In the genomic region with DNA sequence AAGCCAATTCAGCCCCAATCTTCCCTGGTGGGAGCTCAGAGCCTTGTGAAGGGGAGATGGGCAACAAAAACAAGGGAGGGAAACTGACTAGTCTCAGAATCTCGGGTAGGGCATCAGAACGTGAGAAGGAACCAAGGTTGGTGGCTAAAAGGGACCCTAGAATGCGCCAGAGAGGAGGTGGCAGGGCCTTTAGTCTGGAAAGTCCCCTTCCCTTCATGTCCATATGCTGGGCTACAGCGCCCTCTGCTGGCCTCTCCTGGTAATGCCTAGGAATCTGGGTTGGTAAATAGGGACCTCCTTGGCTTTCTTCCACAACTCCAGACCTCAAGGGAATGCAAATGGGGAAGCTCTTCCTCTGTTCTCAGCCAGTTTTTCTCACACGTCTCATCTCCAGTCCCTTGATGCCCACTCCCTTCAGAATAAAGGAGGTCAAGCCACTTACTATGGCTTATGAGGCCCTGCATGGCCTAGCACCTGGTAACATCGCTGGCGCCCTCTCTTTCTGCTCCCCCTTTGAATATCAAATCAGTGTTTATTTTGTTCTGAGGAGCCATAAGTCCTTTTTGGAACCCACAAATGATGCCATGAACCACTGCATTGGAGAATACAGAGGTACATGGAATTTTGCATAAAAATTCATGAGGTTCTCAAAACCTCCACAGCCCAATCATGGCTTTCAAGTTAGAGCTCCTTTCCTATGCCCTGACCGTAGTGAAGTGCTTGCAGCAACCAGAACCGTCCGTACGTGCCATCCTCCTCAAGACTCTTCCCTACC, we compare ENCODE assay signal across 1 cellular context.
TF ChIP-seq lines count a peak whose summit lies in the region.

No MANE protein-coding gene starts in this region.

TF ChIP-seq in K562, 482 proteins besides CTCF, POLR2A, EP300 and RAD21 (continued from another document):
- TF ChIP-seq, protein P1, sequence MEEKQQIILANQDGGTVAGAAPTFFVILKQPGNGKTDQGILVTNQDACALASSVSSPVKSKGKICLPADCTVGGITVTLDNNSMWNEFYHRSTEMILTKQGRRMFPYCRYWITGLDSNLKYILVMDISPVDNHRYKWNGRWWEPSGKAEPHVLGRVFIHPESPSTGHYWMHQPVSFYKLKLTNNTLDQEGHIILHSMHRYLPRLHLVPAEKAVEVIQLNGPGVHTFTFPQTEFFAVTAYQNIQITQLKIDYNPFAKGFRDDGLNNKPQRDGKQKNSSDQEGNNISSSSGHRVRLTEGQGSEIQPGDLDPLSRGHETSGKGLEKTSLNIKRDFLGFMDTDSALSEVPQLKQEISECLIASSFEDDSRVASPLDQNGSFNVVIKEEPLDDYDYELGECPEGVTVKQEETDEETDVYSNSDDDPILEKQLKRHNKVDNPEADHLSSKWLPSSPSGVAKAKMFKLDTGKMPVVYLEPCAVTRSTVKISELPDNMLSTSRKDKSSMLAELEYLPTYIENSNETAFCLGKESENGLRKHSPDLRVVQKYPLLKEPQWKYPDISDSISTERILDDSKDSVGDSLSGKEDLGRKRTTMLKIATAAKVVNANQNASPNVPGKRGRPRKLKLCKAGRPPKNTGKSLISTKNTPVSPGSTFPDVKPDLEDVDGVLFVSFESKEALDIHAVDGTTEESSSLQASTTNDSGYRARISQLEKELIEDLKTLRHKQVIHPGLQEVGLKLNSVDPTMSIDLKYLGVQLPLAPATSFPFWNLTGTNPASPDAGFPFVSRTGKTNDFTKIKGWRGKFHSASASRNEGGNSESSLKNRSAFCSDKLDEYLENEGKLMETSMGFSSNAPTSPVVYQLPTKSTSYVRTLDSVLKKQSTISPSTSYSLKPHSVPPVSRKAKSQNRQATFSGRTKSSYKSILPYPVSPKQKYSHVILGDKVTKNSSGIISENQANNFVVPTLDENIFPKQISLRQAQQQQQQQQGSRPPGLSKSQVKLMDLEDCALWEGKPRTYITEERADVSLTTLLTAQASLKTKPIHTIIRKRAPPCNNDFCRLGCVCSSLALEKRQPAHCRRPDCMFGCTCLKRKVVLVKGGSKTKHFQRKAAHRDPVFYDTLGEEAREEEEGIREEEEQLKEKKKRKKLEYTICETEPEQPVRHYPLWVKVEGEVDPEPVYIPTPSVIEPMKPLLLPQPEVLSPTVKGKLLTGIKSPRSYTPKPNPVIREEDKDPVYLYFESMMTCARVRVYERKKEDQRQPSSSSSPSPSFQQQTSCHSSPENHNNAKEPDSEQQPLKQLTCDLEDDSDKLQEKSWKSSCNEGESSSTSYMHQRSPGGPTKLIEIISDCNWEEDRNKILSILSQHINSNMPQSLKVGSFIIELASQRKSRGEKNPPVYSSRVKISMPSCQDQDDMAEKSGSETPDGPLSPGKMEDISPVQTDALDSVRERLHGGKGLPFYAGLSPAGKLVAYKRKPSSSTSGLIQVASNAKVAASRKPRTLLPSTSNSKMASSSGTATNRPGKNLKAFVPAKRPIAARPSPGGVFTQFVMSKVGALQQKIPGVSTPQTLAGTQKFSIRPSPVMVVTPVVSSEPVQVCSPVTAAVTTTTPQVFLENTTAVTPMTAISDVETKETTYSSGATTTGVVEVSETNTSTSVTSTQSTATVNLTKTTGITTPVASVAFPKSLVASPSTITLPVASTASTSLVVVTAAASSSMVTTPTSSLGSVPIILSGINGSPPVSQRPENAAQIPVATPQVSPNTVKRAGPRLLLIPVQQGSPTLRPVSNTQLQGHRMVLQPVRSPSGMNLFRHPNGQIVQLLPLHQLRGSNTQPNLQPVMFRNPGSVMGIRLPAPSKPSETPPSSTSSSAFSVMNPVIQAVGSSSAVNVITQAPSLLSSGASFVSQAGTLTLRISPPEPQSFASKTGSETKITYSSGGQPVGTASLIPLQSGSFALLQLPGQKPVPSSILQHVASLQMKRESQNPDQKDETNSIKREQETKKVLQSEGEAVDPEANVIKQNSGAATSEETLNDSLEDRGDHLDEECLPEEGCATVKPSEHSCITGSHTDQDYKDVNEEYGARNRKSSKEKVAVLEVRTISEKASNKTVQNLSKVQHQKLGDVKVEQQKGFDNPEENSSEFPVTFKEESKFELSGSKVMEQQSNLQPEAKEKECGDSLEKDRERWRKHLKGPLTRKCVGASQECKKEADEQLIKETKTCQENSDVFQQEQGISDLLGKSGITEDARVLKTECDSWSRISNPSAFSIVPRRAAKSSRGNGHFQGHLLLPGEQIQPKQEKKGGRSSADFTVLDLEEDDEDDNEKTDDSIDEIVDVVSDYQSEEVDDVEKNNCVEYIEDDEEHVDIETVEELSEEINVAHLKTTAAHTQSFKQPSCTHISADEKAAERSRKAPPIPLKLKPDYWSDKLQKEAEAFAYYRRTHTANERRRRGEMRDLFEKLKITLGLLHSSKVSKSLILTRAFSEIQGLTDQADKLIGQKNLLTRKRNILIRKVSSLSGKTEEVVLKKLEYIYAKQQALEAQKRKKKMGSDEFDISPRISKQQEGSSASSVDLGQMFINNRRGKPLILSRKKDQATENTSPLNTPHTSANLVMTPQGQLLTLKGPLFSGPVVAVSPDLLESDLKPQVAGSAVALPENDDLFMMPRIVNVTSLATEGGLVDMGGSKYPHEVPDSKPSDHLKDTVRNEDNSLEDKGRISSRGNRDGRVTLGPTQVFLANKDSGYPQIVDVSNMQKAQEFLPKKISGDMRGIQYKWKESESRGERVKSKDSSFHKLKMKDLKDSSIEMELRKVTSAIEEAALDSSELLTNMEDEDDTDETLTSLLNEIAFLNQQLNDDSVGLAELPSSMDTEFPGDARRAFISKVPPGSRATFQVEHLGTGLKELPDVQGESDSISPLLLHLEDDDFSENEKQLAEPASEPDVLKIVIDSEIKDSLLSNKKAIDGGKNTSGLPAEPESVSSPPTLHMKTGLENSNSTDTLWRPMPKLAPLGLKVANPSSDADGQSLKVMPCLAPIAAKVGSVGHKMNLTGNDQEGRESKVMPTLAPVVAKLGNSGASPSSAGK (IDR thresholded peaks at IDR 0.05), result no peak
